Comparison of ENCODE assay signal across 1 cellular context in genomic region chr2:148643998-148644884, GRCh38.
A peak's percentile ranks its signal among the peaks of the same experiment; 100 is the strongest.
TF ChIP-seq lines count a peak whose summit lies in the region.

EPC2 (plus strand) TSS chr2:148644751; CDS start chr2:148645018, 267 bp downstream.

TF ChIP-seq in HepG2, 621 proteins besides CTCF, POLR2A, EP300 and RAD21 (continued from another document and continues in another):
- TF ChIP-seq ZNF18 (CRISPR knock-in tag; IDR thresholded peaks at IDR 0.05; ENCODE audit: insufficient replicate concordance) (no peak), MTF1 (CRISPR knock-in tag; IDR thresholded peaks at IDR 0.05) (no peak; the same call in 1 of the 2 replicates), ZBTB8A (CRISPR knock-in tag; IDR thresholded peaks at IDR 0.05; ENCODE audit: borderline replicate concordance, low read depth) (no peak), SP5 (CRISPR knock-in tag; IDR thresholded peaks at IDR 0.05; ENCODE audit: borderline replicate concordance, low read depth) (0 out of 2 replicates have a peak, but pooled peaks have one; percentile 3), CHD2 (IDR thresholded peaks at IDR 0.05; ENCODE audit: low read depth, low read length) (peak; percentile 85), ATRX (CRISPR knock-in tag; IDR thresholded peaks at IDR 0.05; ENCODE audit: borderline replicate concordance) (no peak), ZNF441 (CRISPR knock-in tag; IDR thresholded peaks at IDR 0.05; ENCODE audit: borderline replicate concordance) (no peak), SETDB1 (CRISPR knock-in tag; IDR thresholded peaks at IDR 0.05; ENCODE audit: borderline replicate concordance) (no peak), ATF4 (CRISPR knock-in tag; IDR thresholded peaks at IDR 0.05) (no peak), SP1 (IDR thresholded peaks at IDR 0.05) (no peak), SP1 (CRISPR knock-in tag; IDR thresholded peaks at IDR 0.05) (peak; percentile 21; the same call in 1 of the 2 replicates), ZNF720 (CRISPR knock-in tag; IDR thresholded peaks at IDR 0.05) (0 out of 2 replicates have a peak, but pooled peaks have one; percentile 47), ZNF775 (CRISPR knock-in tag; IDR thresholded peaks at IDR 0.05; ENCODE audit: borderline replicate concordance) (no peak), ZNF784 (CRISPR knock-in tag; IDR thresholded peaks at IDR 0.05; ENCODE audit: borderline replicate concordance) (no peak; the same call in 1 of the 2 replicates), HBP1 (CRISPR knock-in tag; IDR thresholded peaks at IDR 0.05; ENCODE audit: low read depth) (peak; percentile 57), ZBTB39 (CRISPR knock-in tag; IDR thresholded peaks at IDR 0.05) (peak; percentile 83; the same call in 1 of the 2 replicates), ZNF546 (CRISPR knock-in tag; conservative IDR thresholded peaks at IDR 0.05) (no peak), SOX6 (IDR thresholded peaks at IDR 0.05) (no peak), SOX6 (CRISPR knock-in tag; IDR thresholded peaks at IDR 0.05) (no peak), REPIN1 (CRISPR knock-in tag; IDR thresholded peaks at IDR 0.05; ENCODE audit: borderline replicate concordance, low read depth) (peak; percentile 6; the same call in 1 of the 2 replicates), SIN3B (IDR thresholded peaks at IDR 0.05; ENCODE audit: low read length) (no peak), HMG20A (CRISPR knock-in tag; IDR thresholded peaks at IDR 0.05; ENCODE audit: borderline replicate concordance) (peak; percentile 8; the same call in 1 of the 2 replicates), SALL2 (CRISPR knock-in tag; IDR thresholded peaks at IDR 0.05) (peak; percentile 74; the same call in 1 of the 2 replicates), ZNF30 (CRISPR knock-in tag; IDR thresholded peaks at IDR 0.05) (no peak; the same call in 1 of the 2 replicates), SKI (IDR thresholded peaks at IDR 0.05; ENCODE audit: partially characterized antibody) (no peak), HMG20B (CRISPR knock-in tag; conservative IDR thresholded peaks at IDR 0.05) (no peak), ZNF670 (CRISPR knock-in tag; IDR thresholded peaks at IDR 0.05; ENCODE audit: borderline replicate concordance) (0 out of 2 replicates have a peak, but pooled peaks have one; percentile 21), NCOA1 (CRISPR knock-in tag; IDR thresholded peaks at IDR 0.05) (0 out of 2 replicates have a peak, but pooled peaks have one; percentile 53), CSRNP1 (CRISPR knock-in tag; IDR thresholded peaks at IDR 0.05) (no peak), NFE2L2 (IDR thresholded peaks at IDR 0.05; ENCODE audit: low read length) (no peak), AHR (CRISPR knock-in tag; IDR thresholded peaks at IDR 0.05) (0 out of 2 replicates have a peak, but pooled peaks have one; percentile 35), JDP2 (CRISPR knock-in tag; IDR thresholded peaks at IDR 0.05; ENCODE audit: borderline replicate concordance) (no peak), ARID3A (IDR thresholded peaks at IDR 0.05; ENCODE audit: low read depth, low read length) (no peak), CHCHD3 (CRISPR knock-in tag; IDR thresholded peaks at IDR 0.05) (no peak; the same call in 1 of the 2 replicates), ZC3H4 (CRISPR knock-in tag; IDR thresholded peaks at IDR 0.05; ENCODE audit: borderline replicate concordance) (no peak; the same call in none of the 2 replicates), KLF13 (CRISPR knock-in tag; IDR thresholded peaks at IDR 0.05) (0 out of 2 replicates have a peak, but pooled peaks have one; percentile 19), HOXA5 (CRISPR knock-in tag; IDR thresholded peaks at IDR 0.05) (peak; percentile 61), HNRNPLL (IDR thresholded peaks at IDR 0.05; ENCODE audit: low read depth, low read length, poor library complexity, severe bottlenecking) (peak; percentile 96), ZNF547 (CRISPR knock-in tag; IDR thresholded peaks at IDR 0.05) (peak; percentile 75), ELF4 (CRISPR knock-in tag; IDR thresholded peaks at IDR 0.05; ENCODE audit: borderline replicate concordance) (no peak), ZUFSP (CRISPR knock-in tag; IDR thresholded peaks at IDR 0.05; ENCODE audit: borderline replicate concordance) (no peak), KLF12 (CRISPR knock-in tag; IDR thresholded peaks at IDR 0.05; ENCODE audit: borderline replicate concordance) (no peak), MNT (IDR thresholded peaks at IDR 0.05) (no peak), NR2F6 (IDR thresholded peaks at IDR 0.05) (no peak), NR2F6 (CRISPR knock-in tag; IDR thresholded peaks at IDR 0.05) (no peak), ZNF766 (CRISPR knock-in tag; IDR thresholded peaks at IDR 0.05; ENCODE audit: borderline replicate concordance) (no peak), ZNF687 (CRISPR knock-in tag; IDR thresholded peaks at IDR 0.05) (peak; percentile 84), XRCC5 (optimal IDR thresholded peaks at IDR 0.05; ENCODE audit: low read length) (peak; percentile 84), TRIM24 (CRISPR knock-in tag; IDR thresholded peaks at IDR 0.05) (no peak)
